ENCODE assay signal across 8 cellular contexts in the genomic region with DNA sequence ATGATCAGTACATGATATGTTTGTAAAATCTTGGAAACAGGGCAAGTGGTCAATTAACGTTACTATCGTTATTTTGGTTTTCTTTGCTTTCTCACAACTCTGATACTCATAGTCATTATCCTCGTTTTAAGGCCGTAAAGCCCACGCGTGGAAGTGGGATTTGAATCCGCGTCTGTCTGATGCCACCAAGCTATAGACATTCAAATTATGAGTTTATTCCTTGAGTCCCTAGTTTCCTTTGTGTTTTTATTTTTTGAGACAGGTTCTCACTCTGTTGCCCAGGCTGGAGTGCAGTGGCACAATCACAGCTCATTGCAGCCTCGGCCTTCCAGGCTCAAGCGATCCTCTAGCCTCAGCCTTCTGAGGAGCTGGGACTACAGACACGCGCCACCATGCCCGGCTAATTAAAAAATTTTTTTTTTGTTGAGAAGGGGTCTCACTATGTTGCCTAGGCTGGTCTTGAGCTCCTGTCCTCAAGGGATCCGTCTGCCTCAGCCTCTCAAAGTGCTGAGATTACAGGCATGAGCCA. TPM values are rescaled to one million over a fixed set of nuclear protein-coding genes. Genes with fewer than 3 reads are reported as not detected.
DNase-seq lines count a peak whose midpoint lies in the region; ATAC-seq and TF ChIP-seq lines count a peak whose summit lies in the region.

No MANE protein-coding gene starts in this region.

- H3K36me3 ChIP-seq in ectodermal cell (ENCODE audit: control insufficient read depth, insufficient read depth, low read length) = peaks cover 21% of the 10 kb centered on the region
- peaks cover 8% of the 10 kb centered on the region for H3K36me3 ChIP-seq in neural cell (ENCODE audit: insufficient read depth, low read length)

- H3F3A ChIP-seq in neural cell (ENCODE audit: insufficient read depth, low read length, poor library complexity, severe bottlenecking) = no peaks in the 10 kb centered on the region

- no peaks in the 10 kb centered on the region for H3K9me2 ChIP-seq in neural cell (ENCODE audit: insufficient read depth, low read length)

- H3K9me3 ChIP-seq in ectodermal cell (ENCODE audit: control insufficient read depth, low read length) = no peaks in the 10 kb centered on the region
- no peaks in the 10 kb centered on the region for H3K9me3 ChIP-seq in neural cell (ENCODE audit: low read length)

- 72 to 75% methylated on average over 14 of the region's 14 CpGs for WGBS in ectodermal cell, 2 experiments

- TF ChIP-seq CTCF in C4-2B (conservative IDR thresholded peaks at IDR 0.05) (no peak), NB4 (IDR thresholded peaks at IDR 0.05; ENCODE audit: low read depth, low read length) (no peak), neural cell (IDR thresholded peaks at IDR 0.05; ENCODE audit: poor library complexity, severe bottlenecking) (no peak)

- no peak overlapping the region for H2AFZ ChIP-seq in neural cell (ENCODE audit: low read depth, low read length)

- no peak for TF ChIP-seq EP300 in neural cell (conservative IDR thresholded peaks at IDR 0.05; ENCODE audit: poor library complexity, severe bottlenecking)

- TF ChIP-seq POLR2A in NB4 (IDR thresholded peaks at IDR 0.05; ENCODE audit: extremely low read depth, insufficient read length) = no peak

- H3K4me3 ChIP-seq in NB4 (ENCODE audit: low read depth, low read length) = peak overlapping the region; percentile 99
- H3K4me3 ChIP-seq in ectodermal cell (ENCODE audit: insufficient read depth, low read depth, low read length) = peak overlapping the region; percentile 78
- H3K4me3 ChIP-seq in neural cell (ENCODE audit: low read length) = peak overlapping the region; percentile 90

- no peaks in the 10 kb centered on the region for H4K20me1 ChIP-seq in neural cell (ENCODE audit: insufficient read depth)

- peaks cover 41% of the 10 kb centered on the region for H3K79me2 ChIP-seq in neural cell (replicated peaks; ENCODE audit: insufficient read depth, low read length)

- H3K27me3 ChIP-seq in ectodermal cell (ENCODE audit: control insufficient read depth, insufficient read depth, low read length, poor library complexity, severe bottlenecking) (no peaks in the 10 kb centered on the region), neural cell (ENCODE audit: insufficient read depth, low read depth, low read length) (no peaks in the 10 kb centered on the region)

- DNase-seq in NB4 (ENCODE audit: low read depth) (no peak), cerebellar cortex (ENCODE audit: low spot score) (no peak), SHP77 treated with DMSO at 0.1 percent for 48 hours (lab: John Stamatoyannopoulos, UW) (no peak), T1000 (lab: John Stamatoyannopoulos, UW) (no peak)

- ATAC-seq in GM18870 (IDR thresholded peaks at IDR 0.05; ENCODE audit: unreplicated experiment) = no peak

- H3K4me2 ChIP-seq in neural cell (ENCODE audit: low read length) = peak overlapping the region; percentile 48

- peak overlapping the region; percentile 86 for H3K27ac ChIP-seq in C4-2B
- no peak overlapping the region for H3K27ac ChIP-seq in ectodermal cell (ENCODE audit: insufficient read depth, low read depth, low read length, poor library complexity, severe bottlenecking)
- peak overlapping the region; percentile 85 for H3K27ac ChIP-seq in neural cell (ENCODE audit: low read length)

- no peak for TF ChIP-seq RAD21 in neural cell (conservative IDR thresholded peaks at IDR 0.05)

- peak overlapping the region; percentile 87 for H3K9ac ChIP-seq in neural cell (ENCODE audit: low read length)

- H3K4me1 ChIP-seq in ectodermal cell (ENCODE audit: control insufficient read depth, insufficient read depth, low read length) = no peaks in the 10 kb centered on the region

TF ChIP-seq in neural cell, 6 proteins besides CTCF, POLR2A, EP300 and RAD21:
- TF ChIP-seq POLR2AphosphoS5 (IDR thresholded peaks at IDR 0.05) (no peak), TAF1 (IDR thresholded peaks at IDR 0.05; ENCODE audit: low read depth) (no peak), SMC3 (conservative IDR thresholded peaks at IDR 0.05; ENCODE audit: poor library complexity) (no peak), EZH2 (IDR thresholded peaks at IDR 0.05; ENCODE audit: borderline replicate concordance, insufficient read depth, low read length, poor library complexity, severe bottlenecking) (no peak), MXI1 (conservative IDR thresholded peaks at IDR 0.05; ENCODE audit: poor library complexity, severe bottlenecking) (no peak)
- TF ChIP-seq, protein P1, sequence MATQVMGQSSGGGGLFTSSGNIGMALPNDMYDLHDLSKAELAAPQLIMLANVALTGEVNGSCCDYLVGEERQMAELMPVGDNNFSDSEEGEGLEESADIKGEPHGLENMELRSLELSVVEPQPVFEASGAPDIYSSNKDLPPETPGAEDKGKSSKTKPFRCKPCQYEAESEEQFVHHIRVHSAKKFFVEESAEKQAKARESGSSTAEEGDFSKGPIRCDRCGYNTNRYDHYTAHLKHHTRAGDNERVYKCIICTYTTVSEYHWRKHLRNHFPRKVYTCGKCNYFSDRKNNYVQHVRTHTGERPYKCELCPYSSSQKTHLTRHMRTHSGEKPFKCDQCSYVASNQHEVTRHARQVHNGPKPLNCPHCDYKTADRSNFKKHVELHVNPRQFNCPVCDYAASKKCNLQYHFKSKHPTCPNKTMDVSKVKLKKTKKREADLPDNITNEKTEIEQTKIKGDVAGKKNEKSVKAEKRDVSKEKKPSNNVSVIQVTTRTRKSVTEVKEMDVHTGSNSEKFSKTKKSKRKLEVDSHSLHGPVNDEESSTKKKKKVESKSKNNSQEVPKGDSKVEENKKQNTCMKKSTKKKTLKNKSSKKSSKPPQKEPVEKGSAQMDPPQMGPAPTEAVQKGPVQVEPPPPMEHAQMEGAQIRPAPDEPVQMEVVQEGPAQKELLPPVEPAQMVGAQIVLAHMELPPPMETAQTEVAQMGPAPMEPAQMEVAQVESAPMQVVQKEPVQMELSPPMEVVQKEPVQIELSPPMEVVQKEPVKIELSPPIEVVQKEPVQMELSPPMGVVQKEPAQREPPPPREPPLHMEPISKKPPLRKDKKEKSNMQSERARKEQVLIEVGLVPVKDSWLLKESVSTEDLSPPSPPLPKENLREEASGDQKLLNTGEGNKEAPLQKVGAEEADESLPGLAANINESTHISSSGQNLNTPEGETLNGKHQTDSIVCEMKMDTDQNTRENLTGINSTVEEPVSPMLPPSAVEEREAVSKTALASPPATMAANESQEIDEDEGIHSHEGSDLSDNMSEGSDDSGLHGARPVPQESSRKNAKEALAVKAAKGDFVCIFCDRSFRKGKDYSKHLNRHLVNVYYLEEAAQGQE (IDR thresholded peaks at IDR 0.05; ENCODE audit: borderline replicate concordance) = no peak

RNA-seq across cellular contexts. Expression of gene DCTN5, which starts 1.0 kb away (rescaled TPM):
- polyA plus RNA-seq in ectodermal cell (2013, experiment 1 of 4) = 84.6 TPM
- 100 TPM for polyA plus RNA-seq in ectodermal cell (2013, experiment 2 of 4)
- polyA plus RNA-seq in ectodermal cell (2013, experiment 3 of 4) = 49.3 TPM
- 58.8 TPM for polyA plus RNA-seq in ectodermal cell (2013, experiment 4 of 4)
- polyA plus RNA-seq in neural cell = 63.7 and 65.8 TPM in 2 replicates
- 150 and 155 TPM in 2 replicates for polyA minus RNA-seq in neural cell

RNA-seq across cellular contexts. Expression of gene PALB2, which starts 1.2 kb away (rescaled TPM):
- polyA plus RNA-seq in ectodermal cell (2013, experiment 1 of 4) = 27.5 TPM
- polyA plus RNA-seq in ectodermal cell (2013, experiment 2 of 4) = 25.3 TPM
- 14.8 TPM for polyA plus RNA-seq in ectodermal cell (2013, experiment 3 of 4)
- 18.1 TPM for polyA plus RNA-seq in ectodermal cell (2013, experiment 4 of 4)
- polyA plus RNA-seq in neural cell = 6.5 and 7.4 TPM in 2 replicates
- 22.9 and 30.7 TPM in 2 replicates for polyA minus RNA-seq in neural cell

RNA-seq across cellular contexts. Expression of gene PLK1, which starts 36.4 kb away (rescaled TPM):
- polyA plus RNA-seq in ectodermal cell (2013, experiment 1 of 4) = 117 TPM
- 93.6 TPM for polyA plus RNA-seq in ectodermal cell (2013, experiment 2 of 4)
- polyA plus RNA-seq in ectodermal cell (2013, experiment 3 of 4) = 104 TPM
- 103 TPM for polyA plus RNA-seq in ectodermal cell (2013, experiment 4 of 4)
- 0.21 and 1.3 TPM in 2 replicates for polyA plus RNA-seq in neural cell
- polyA minus RNA-seq in neural cell = 4.1 and 5.1 TPM in 2 replicates

RNA-seq across cellular contexts. Expression of gene NDUFAB1, which starts 46.2 kb away (rescaled TPM):
- 131 TPM for polyA plus RNA-seq in ectodermal cell (2013, experiment 1 of 4)
- polyA plus RNA-seq in ectodermal cell (2013, experiment 2 of 4) = 119 TPM
- 126 TPM for polyA plus RNA-seq in ectodermal cell (2013, experiment 3 of 4)
- 134 TPM for polyA plus RNA-seq in ectodermal cell (2013, experiment 4 of 4)
- 428 and 492 TPM in 2 replicates for polyA plus RNA-seq in neural cell
- 88.9 and 94.9 TPM in 2 replicates for polyA minus RNA-seq in neural cell
